Comparison of ENCODE assay signal across 9 cellular contexts in the genomic region with DNA sequence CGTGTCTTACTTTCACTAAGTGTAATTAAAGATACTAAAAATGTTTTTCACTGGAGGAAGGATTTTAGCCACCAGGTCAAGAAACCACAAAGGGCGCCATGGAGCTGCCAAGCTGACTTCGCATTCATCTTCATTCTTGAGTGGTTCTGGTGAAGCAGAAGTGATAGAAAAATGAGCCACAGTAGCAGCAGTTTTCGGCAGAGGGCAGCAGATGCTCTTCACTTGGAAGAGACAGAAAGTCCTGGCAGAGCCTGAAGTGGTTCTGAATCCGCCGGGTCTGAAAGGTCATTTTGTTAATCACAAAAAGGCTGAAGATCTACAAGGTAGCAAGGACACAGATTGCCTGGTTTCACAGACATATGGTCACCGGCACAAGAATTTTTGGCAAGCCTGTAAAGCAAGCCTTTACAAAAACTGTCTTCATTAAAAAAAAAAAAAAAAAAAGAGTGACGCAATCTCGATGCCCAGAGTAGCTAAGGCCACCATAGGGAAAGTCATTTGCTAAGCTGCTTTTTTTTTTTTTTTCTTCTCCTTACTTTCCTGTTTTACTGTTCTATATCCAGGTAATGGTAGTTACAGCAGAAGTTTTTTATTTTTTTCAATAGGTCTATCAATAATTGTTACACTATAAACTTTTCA.
DNase-seq lines count a peak whose midpoint lies in the region; ATAC-seq and TF ChIP-seq lines count a peak whose summit lies in the region.
"Had no signal": no experiment of that assay in that cellular context is flagged by ENCODE, and none has a peak within 500 bp of the region (broad histone marks: within the 10 kb centered on the region; RNA-seq: fewer than 3 reads in every experiment).

No MANE protein-coding gene starts in this region.

- no peak overlapping the region for H3K4me3 ChIP-seq in GM12865 (ENCODE audit: low read depth, low read length)
- peak overlapping the region in 50 of 59 donors; percentile 3 to 60 (median 38) for H3K4me3 ChIP-seq in dorsolateral prefrontal cortex
- H3K4me3 ChIP-seq: lung had no signal

- peak; percentile 21 for TF ChIP-seq CTCF in GM12865 (IDR thresholded peaks at IDR 0.05; ENCODE audit: insufficient read depth, low read depth, low read length, missing control alignments)
- peak in 55 of 56 donors; percentile 40 to 81 (median 71) for TF ChIP-seq CTCF in dorsolateral prefrontal cortex (IDR thresholded peaks at IDR 0.05 in 54 of 56, conservative IDR thresholded peaks at IDR 0.05 in 2 of 56; ENCODE audit: low read depth in 1 of 56, partially characterized antibody in 56 of 56)
- peak; percentile 54 for TF ChIP-seq CTCF in neural crest cell (conservative IDR thresholded peaks at IDR 0.05)

- peak overlapping the region; percentile 10 for H3K4me3 Mint-ChIP-seq in neural crest cell
- no peak overlapping the region for H3K4me3 Mint-ChIP-seq in stimulated activated naive CD8-positive, alpha-beta T cell treated with anti-CD3 and anti-CD28 coated beads, Interleukin-15, amount 100 ng/mL, for 72 hours
- H3K4me3 Mint-ChIP-seq in stimulated activated naive B cell treated with anti-CD40 and anti-IgM and Interleukin-4, amounts not matched to agents 10 μg/mL and 1 μg/mL and 100 μg/mL, for 72 hours: no peak overlapping the region

- peaks cover 16% of the 10 kb centered on the region for H3K4me1 Mint-ChIP-seq in neural crest cell
- no peaks in the 10 kb centered on the region for H3K4me1 Mint-ChIP-seq in stimulated activated naive CD8-positive, alpha-beta T cell treated with anti-CD3 and anti-CD28 coated beads, Interleukin-15, amount 100 ng/mL, for 72 hours
- no peaks in the 10 kb centered on the region for H3K4me1 Mint-ChIP-seq in stimulated activated naive B cell treated with anti-CD40 and anti-IgM and Interleukin-4, amounts not matched to agents 10 μg/mL and 1 μg/mL and 100 μg/mL, for 72 hours

- H3K27ac ChIP-seq in dorsolateral prefrontal cortex: peak overlapping the region in 2 of 59 donors; percentile 12 to 32

- H3K36me3 Mint-ChIP-seq in neural crest cell (ENCODE audit: low read depth): no peaks in the 10 kb centered on the region
- no peaks in the 10 kb centered on the region for H3K36me3 Mint-ChIP-seq in stimulated activated naive B cell treated with anti-CD40 and anti-IgM and Interleukin-4, amounts not matched to agents 10 μg/mL and 1 μg/mL and 100 μg/mL, for 72 hours

- no peaks in the 10 kb centered on the region for H3K27me3 ChIP-seq in dorsolateral prefrontal cortex

- ATAC-seq in stimulated activated naive CD8-positive, alpha-beta T cell treated with anti-CD3 and anti-CD28 coated beads, Interleukin-15, amount 100 ng/mL, for 72 hours: no peak
- ATAC-seq in GM19351 (IDR thresholded peaks at IDR 0.05; ENCODE audit: unreplicated experiment) (no peak), HG03457 (IDR thresholded peaks at IDR 0.05; ENCODE audit: unreplicated experiment) (no peak)
- ATAC-seq in stimulated activated naive B cell treated with anti-CD40 and anti-IgM and Interleukin-4, amounts not matched to agents 10 μg/mL and 1 μg/mL and 100 μg/mL, for 72 hours (replicated peaks): no peak

- no peaks in the 10 kb centered on the region for H3K27me3 Mint-ChIP-seq in neural crest cell (ENCODE audit: low read depth)
- H3K27me3 Mint-ChIP-seq in stimulated activated naive CD8-positive, alpha-beta T cell treated with anti-CD3 and anti-CD28 coated beads, Interleukin-15, amount 100 ng/mL, for 72 hours: no peaks in the 10 kb centered on the region
- H3K27me3 Mint-ChIP-seq in stimulated activated naive B cell treated with anti-CD40 and anti-IgM and Interleukin-4, amounts not matched to agents 10 μg/mL and 1 μg/mL and 100 μg/mL, for 72 hours: no peaks in the 10 kb centered on the region

- H3K9me3 Mint-ChIP-seq in neural crest cell: peaks cover 5% of the 10 kb centered on the region
- H3K9me3 Mint-ChIP-seq in stimulated activated naive CD8-positive, alpha-beta T cell treated with anti-CD3 and anti-CD28 coated beads, Interleukin-15, amount 100 ng/mL, for 72 hours: no peaks in the 10 kb centered on the region
- peaks cover 0 to 4% of the 10 kb centered on the region in 2 donors for H3K9me3 Mint-ChIP-seq in stimulated activated naive B cell treated with anti-CD40 and anti-IgM and Interleukin-4, amounts not matched to agents 10 μg/mL and 1 μg/mL and 100 μg/mL, for 72 hours

- intact Hi-C loops in dorsolateral prefrontal cortex (cut with DNase I): no loop called here

- DNase-seq in GM12865 (ENCODE audit: low read depth): peak; percentile 38
- DNase-seq in NCI-H526 treated with DMSO at 0.1 percent for 48 hours (lab: John Stamatoyannopoulos, UW): peak; percentile 46
- DNase-seq in dorsolateral prefrontal cortex: peak; percentile 42 to 84 (median 74)
- peak; percentile 21 for DNase-seq in neural crest cell (ENCODE audit: low read depth, low spot score)
- DNase-seq in stimulated activated naive CD8-positive, alpha-beta T cell treated with anti-CD3 and anti-CD28 coated beads, Interleukin-15, amount 100 ng/mL, for 72 hours: no peak
- no peak for DNase-seq in stimulated activated naive B cell treated with anti-CD40 and anti-IgM and Interleukin-4, amounts not matched to agents 10 μg/mL and 1 μg/mL and 100 μg/mL, for 72 hours

- no peak overlapping the region for H3K27ac Mint-ChIP-seq in neural crest cell (ENCODE audit: unreplicated experiment)
- H3K27ac Mint-ChIP-seq in stimulated activated naive CD8-positive, alpha-beta T cell treated with anti-CD3 and anti-CD28 coated beads, Interleukin-15, amount 100 ng/mL, for 72 hours: no peak overlapping the region
- no peak overlapping the region for H3K27ac Mint-ChIP-seq in stimulated activated naive B cell treated with anti-CD40 and anti-IgM and Interleukin-4, amounts not matched to agents 10 μg/mL and 1 μg/mL and 100 μg/mL, for 72 hours

Comparison
In these comparisons a context has a peak if more than half of its experiments do, and no peak if none do; other contexts are left out.
1. DNase-seq: peak in GM12865 (single experiment), NCI-H526 treated with DMSO at 0.1 percent for 48 hours (single experiment), dorsolateral prefrontal cortex (10 of 10) and neural crest cell (single experiment); none in stimulated activated naive CD8-positive, alpha-beta T cell treated with anti-CD3 and anti-CD28 coated beads, Interleukin-15, amount 100 ng/mL, for 72 hours (0 of 2) and stimulated activated naive B cell treated with anti-CD40 and anti-IgM and Interleukin-4, amounts not matched to agents 10 μg/mL and 1 μg/mL and 100 μg/mL, for 72 hours (single experiment).
2. CTCF ChIP-seq: peak in every context shown above with its lines; median percentile 71 in dorsolateral prefrontal cortex; 54 in neural crest cell; 21 in GM12865.